ENCODE assay signal across 22 cellular contexts in genomic region chr1:200124309-200124708, GRCh38.
DNase-seq lines count a peak whose midpoint lies in the region; ATAC-seq, FAIRE-seq and TF ChIP-seq lines count a peak whose summit lies in the region.
"Had no signal": no experiment of that assay in that cellular context is flagged by ENCODE, and none has a peak within 500 bp of the region (broad histone marks: within the 10 kb centered on the region; RNA-seq: fewer than 3 reads in every experiment).

No MANE protein-coding gene starts in this region.

- ATAC-seq in HepG2 (no peak), right lobe of liver (no peak), IMR-90 (ENCODE audit: low read depth) (no peak), K562 (no peak)
- ATAC-seq: CD8-positive, alpha-beta T cell had no signal

- H3K18ac ChIP-seq in IMR-90 (ENCODE audit: low read depth, low read length), result no peak overlapping the region

- H3K9ac ChIP-seq in HepG2 (ENCODE audit: insufficient read depth, low read depth, low read length) (no peak overlapping the region), IMR-90 (ENCODE audit: low read depth, low read length) (no peak overlapping the region), K562 (ENCODE audit: insufficient read depth in 1 of 2, low read depth in 2 of 2, low read length in 2 of 2) (no peak overlapping the region)
- H3K9ac ChIP-seq: BLaER1 treated with 17β-estradiol and CSF1 and Interleukin-3, amounts not matched to agents 10 nM and 100 nM had no signal

- H3K79me2 ChIP-seq in HepG2 (ENCODE audit: insufficient read depth, low read length) (no peaks in the 10 kb centered on the region), K562 (ENCODE audit: control insufficient read depth, insufficient read depth, low read length) (no peaks in the 10 kb centered on the region)

- H3K4me3 ChIP-seq in HepG2 (replicated peaks in 1 of 3; ENCODE audit: insufficient read depth in 1 of 3, low read depth in 2 of 3, low read length in 3 of 3) (no peak overlapping the region), right lobe of liver (no peak overlapping the region), IMR-90 (ENCODE audit: insufficient read depth, low read depth, low read length) (no peak overlapping the region), K562 (no peak overlapping the region)
- H3K4me3 ChIP-seq: BLaER1 treated with 17β-estradiol and CSF1 and Interleukin-3, amounts not matched to agents 10 nM and 100 nM had no signal

- POLR2A ChIA-PET in HepG2 (lab: Yijun Ruan, JAX) (interaction anchor here (0.7 kb wide), 1 partner anchor 594 kb away, joined by 4 read pairs; no protein-coding TSS in a partner anchor), IMR-90 (lab: Charles Lee; ENCODE audit: unreplicated experiment) (no interaction called here), K562 (lab: Yijun Ruan, JAX) (interaction anchor here (0.6 kb wide), 1 partner anchor 1500 kb away, joined by 4 read pairs; no protein-coding TSS in a partner anchor)

- peaks cover 4% of the 10 kb centered on the region for H3K9me1 ChIP-seq in IMR-90 (ENCODE audit: insufficient read depth, low read length)
- H3K9me1 ChIP-seq in K562 (ENCODE audit: control insufficient read depth, insufficient read depth, low read length), result no peaks in the 10 kb centered on the region

- no peak overlapping the region for H2AK9ac ChIP-seq in IMR-90 (replicated peaks; ENCODE audit: low read depth, low read length, poor library complexity)

- H2BK5ac ChIP-seq in IMR-90 (ENCODE audit: low read depth, low read length, poor library complexity, severe bottlenecking), result no peak overlapping the region

- in situ Hi-C loops in HepG2 (cut with HindIII; ENCODE audit: extremely low pct_ligation_motif_present, low pct_unique_long_range_greater_than_20kb) (no loop called here), IMR-90 (cut with MboI; ENCODE audit: low sequenced_read_pairs) (no loop called here), K562 (cut with MboI) (no loop called here)

- CTCF ChIA-PET in HepG2 (lab: Yijun Ruan, JAX; ENCODE audit: low intra/inter-chr PET ratio, low total read pairs), result no interaction called here
- CTCF ChIA-PET in IMR-90 (lab: Yijun Ruan, JAX), result interaction anchor here (0.6 kb wide), 1 partner anchor 368 kb away, joined by 3 read pairs; no protein-coding TSS in a partner anchor
- CTCF ChIA-PET in K562 (lab: Yijun Ruan, JAX; ENCODE audit: low intra/inter-chr PET ratio), result no interaction called here

- FAIRE-seq in HepG2 (lab: Jason Lieb, UNC), result no peak
- FAIRE-seq in K562 (lab: Jason Lieb, UNC), result no peak
- FAIRE-seq: A204.1, D721Med, G401.6, GM12891, GM19239 had no signal

- intact Hi-C loops in HepG2 (cut with micrococcal nuclease; ENCODE audit: unreplicated experiment), result no loop called here
- intact Hi-C loops in right lobe of liver (cut with DNase I), result no loop called here
- intact Hi-C loops in IMR-90 (cut with micrococcal nuclease), result no loop called here
- intact Hi-C loops in K562 (cut with micrococcal nuclease), result no loop called here
- intact Hi-C loops in cardiac septum (cut with DNase I), result no loop called here

- H2AFZ ChIP-seq in HepG2 (ENCODE audit: low read length) (no peak overlapping the region), IMR-90 (replicated peaks; ENCODE audit: low read length, poor library complexity) (no peak overlapping the region), K562 (ENCODE audit: low read depth, low read length) (no peak overlapping the region)

- TF ChIP-seq POLR2A in HepG2 (IDR thresholded peaks at IDR 0.05; ENCODE audit: insufficient read depth in 1 of 2, low read depth in 2 of 2, low read length in 2 of 2), result no peak
- TF ChIP-seq POLR2A in right lobe of liver (IDR thresholded peaks at IDR 0.05), result no peak
- no peak for TF ChIP-seq POLR2A in IMR-90 (IDR thresholded peaks at IDR 0.05; ENCODE audit: low read depth, low read length)
- TF ChIP-seq POLR2A in K562 (conservative IDR thresholded peaks at IDR 0.05), result no peak

- H2BK20ac ChIP-seq in IMR-90 (ENCODE audit: low read depth, low read length), result no peak overlapping the region

- H2BK15ac ChIP-seq in IMR-90 (ENCODE audit: low read depth, low read length), result no peak overlapping the region

- no peaks in the 10 kb centered on the region for H3K79me1 ChIP-seq in IMR-90 (ENCODE audit: low read depth in 1 of 2, low read length in 2 of 2)

- H3K4ac ChIP-seq in IMR-90 (ENCODE audit: low read depth, low read length), result no peak overlapping the region

- 43% methylated on average over 1 of the region's 1 CpG for WGBS in HepG2 (ENCODE audit: low lambda C conversion rate)
- WGBS in right lobe of liver (ENCODE audit: insufficient coverage, low coverage, low lambda C conversion rate, missing lambda C conversion rate), result 80% methylated on average over 1 of the region's 1 CpG
- no CpG with 5 or more reads among the region's 1 CpG for WGBS in IMR-90 (ENCODE audit: extremely low coverage in 2 of 2, insufficient read length in 1 of 2), 2 experiments
- 0% methylated on average over 1 of the region's 1 CpG for WGBS in K562 (ENCODE audit: insufficient coverage, low coverage, missing lambda C conversion rate)

- dilution Hi-C loops in IMR-90 (cut with HindIII; ENCODE audit: low sequenced_read_pairs, unreplicated experiment), result no loop called here

- no peak for DNase-seq in HepG2 (ENCODE audit: low spot score)
- DNase-seq in right lobe of liver, result no peak
- no peak for DNase-seq in IMR-90
- no peak for DNase-seq in K562 (ENCODE audit: extremely low read depth in 1 of 4, low spot score in 3 of 4)
- no peak for DNase-seq in Kasumi-1 (lab: John Stamatoyannopoulos, UW)
- no peak for DNase-seq in stimulated activated CD4-positive, alpha-beta T cell treated with anti-CD3 and anti-CD28 coated beads, Interleukin-4, amount 100 ng/mL, for 24 hours
- no peak for DNase-seq in cardiac septum (ENCODE audit: low spot score)
- DNase-seq: 8988T; AML-193; Caco-2; Calu3; CD4-positive, alpha-beta T cell; CD8-positive, alpha-beta T cell; DMS79 treated with DMSO at 0.1 percent for 48 hours; GF-D8 had no signal

- no peak for TF ChIP-seq CTCF in HepG2 (CRISPR knock-in tag; IDR thresholded peaks at IDR 0.05)
- TF ChIP-seq CTCF in right lobe of liver (IDR thresholded peaks at IDR 0.05), result no peak
- no peak for TF ChIP-seq CTCF in IMR-90 (conservative IDR thresholded peaks at IDR 0.05; ENCODE audit: low read depth, low read length)
- TF ChIP-seq CTCF in K562 (IDR thresholded peaks at IDR 0.05 in 2 of 3, conservative IDR thresholded peaks at IDR 0.05 in 1 of 3; ENCODE audit: insufficient read depth in 2 of 3, low read depth in 1 of 3, low read length in 3 of 3), result no peak

- H3K4me1 ChIP-seq in HepG2 (ENCODE audit: insufficient read depth, low read length), result peaks cover 5% of the 10 kb centered on the region; the same call in 1 of the 2 replicates
- H3K4me1 ChIP-seq in right lobe of liver, result peaks cover 0 to 40% (median 11%) of the 10 kb centered on the region in 4 donors
- no peaks in the 10 kb centered on the region for H3K4me1 ChIP-seq in IMR-90 (ENCODE audit: control insufficient read depth, insufficient read depth, low read length)
- no peaks in the 10 kb centered on the region for H3K4me1 ChIP-seq in K562 (replicated peaks in 1 of 2; ENCODE audit: control insufficient read depth in 2 of 2, insufficient read depth in 2 of 2, low read length in 2 of 2)

- no peak overlapping the region for H2BK120ac ChIP-seq in IMR-90 (ENCODE audit: low read depth, low read length)

- H3K14ac ChIP-seq in IMR-90 (replicated peaks; ENCODE audit: low read depth, low read length), result no peak overlapping the region

- no peak overlapping the region for H3K56ac ChIP-seq in IMR-90 (ENCODE audit: extremely low read depth, insufficient read depth, low read length)

- H3K27ac ChIP-seq in HepG2 (ENCODE audit: extremely low read length, insufficient read depth, low read length) (no peak overlapping the region), right lobe of liver (no peak overlapping the region), IMR-90 (ENCODE audit: insufficient read depth, low read length) (no peak overlapping the region), K562 (ENCODE audit: extremely low read depth, low read depth, low read length) (no peak overlapping the region)
- H3K27ac ChIP-seq: BLaER1 treated with 17β-estradiol and CSF1 and Interleukin-3, amounts not matched to agents 10 nM and 100 nM; C4-2B had no signal

- TF ChIP-seq EP300 in HepG2 (IDR thresholded peaks at IDR 0.05; ENCODE audit: low read depth in 2 of 2, low read length in 2 of 2) (no peak), HepG2 (CRISPR knock-in tag; IDR thresholded peaks at IDR 0.05; ENCODE audit: borderline replicate concordance) (no peak), K562 (IDR thresholded peaks at IDR 0.05; ENCODE audit: low read length) (no peak)

- TF ChIP-seq RAD21 in HepG2 (CRISPR knock-in tag; IDR thresholded peaks at IDR 0.05) (no peak), IMR-90 (IDR thresholded peaks at IDR 0.05; ENCODE audit: low read length) (no peak), K562 (CRISPR knock-in tag; conservative IDR thresholded peaks at IDR 0.05 in 1 of 2, IDR thresholded peaks at IDR 0.05 in 1 of 2) (no peak)

- H4K20me1 ChIP-seq in HepG2 (ENCODE audit: insufficient read depth, low read length) (no peaks in the 10 kb centered on the region), IMR-90 (ENCODE audit: insufficient read depth, low read length) (no peaks in the 10 kb centered on the region), K562 (replicated peaks; ENCODE audit: control insufficient read depth, insufficient read depth, low read length) (no peaks in the 10 kb centered on the region)
- H4K20me1 ChIP-seq: BLaER1 treated with 17β-estradiol and CSF1 and Interleukin-3, amounts not matched to agents 10 nM and 100 nM had no signal

- no TSS peak for BruUV-seq in HepG2 (replicated peaks; lab: Mats Ljungman, UMichigan)
- BruUV-seq in IMR-90 (replicated peaks; lab: Mats Ljungman, UMichigan), result no TSS peak
- no TSS peak for BruUV-seq in K562 (replicated peaks; lab: Mats Ljungman, UMichigan)

- no peak overlapping the region for H4K8ac ChIP-seq in IMR-90 (ENCODE audit: low read depth in 2 of 2, low read length in 2 of 2)

- no peak overlapping the region for H2AK5ac ChIP-seq in IMR-90 (ENCODE audit: low read depth, low read length)

- no peaks in the 10 kb centered on the region for H3K36me3 ChIP-seq in HepG2 (replicated peaks in 1 of 2; ENCODE audit: control insufficient read depth in 1 of 2, insufficient read depth in 2 of 2, low read length in 2 of 2)
- peaks cover 0 to 10% (median 6%) of the 10 kb centered on the region in 4 donors for H3K36me3 ChIP-seq in right lobe of liver
- H3K36me3 ChIP-seq in IMR-90 (ENCODE audit: control insufficient read depth, insufficient read depth, low read length), result no peaks in the 10 kb centered on the region
- no peaks in the 10 kb centered on the region for H3K36me3 ChIP-seq in K562 (ENCODE audit: control insufficient read depth, insufficient read depth, low read length)
- H3K36me3 ChIP-seq: BLaER1 treated with 17β-estradiol and CSF1 and Interleukin-3, amounts not matched to agents 10 nM and 100 nM had no signal

- H3K23ac ChIP-seq in IMR-90 (ENCODE audit: low read depth, low read length), result no peak overlapping the region

- no peak overlapping the region for H3K4me2 ChIP-seq in HepG2 (ENCODE audit: low read depth, low read length)
- H3K4me2 ChIP-seq in IMR-90 (ENCODE audit: low read depth, low read length), result no peak overlapping the region
- H3K4me2 ChIP-seq in K562 (ENCODE audit: insufficient read depth, low read length), result no peak overlapping the region
- H3K4me2 ChIP-seq: BLaER1 treated with 17β-estradiol and CSF1 and Interleukin-3, amounts not matched to agents 10 nM and 100 nM had no signal

- H3K9me3 ChIP-seq in HepG2 (ENCODE audit: low read length), result no peaks in the 10 kb centered on the region
- no peaks in the 10 kb centered on the region for H3K9me3 ChIP-seq in right lobe of liver
- H3K9me3 ChIP-seq in IMR-90 (ENCODE audit: control insufficient read depth, insufficient read depth, low read length), result no peaks in the 10 kb centered on the region
- no peaks in the 10 kb centered on the region for H3K9me3 ChIP-seq in K562 (replicated peaks; ENCODE audit: control insufficient read depth, insufficient read depth, low read depth, low read length)
- H3K9me3 ChIP-seq: BLaER1 treated with 17β-estradiol and CSF1 and Interleukin-3, amounts not matched to agents 10 nM and 100 nM; Caco-2 had no signal

- no peak overlapping the region for H4K91ac ChIP-seq in IMR-90 (ENCODE audit: insufficient read depth, low read depth, low read length)

- no peak overlapping the region for H4K5ac ChIP-seq in IMR-90 (ENCODE audit: low read depth, low read length)

- H3K27me3 ChIP-seq in HepG2 (ENCODE audit: control insufficient read depth in 1 of 2, insufficient read depth in 2 of 2, low read length in 2 of 2), result no peaks in the 10 kb centered on the region
- H3K27me3 ChIP-seq in right lobe of liver, result no peaks in the 10 kb centered on the region
- H3K27me3 ChIP-seq in IMR-90 (ENCODE audit: control insufficient read depth, insufficient read depth, low read length), result no peaks in the 10 kb centered on the region
- H3K27me3 ChIP-seq in K562 (ENCODE audit: control insufficient read depth in 2 of 2, insufficient read depth in 2 of 2, low read length in 2 of 2), result peaks cover 6 to 7% of the 10 kb centered on the region in 2 experiments; a peak in 4 of 5 replicates
- H3K27me3 ChIP-seq: BLaER1 treated with 17β-estradiol and CSF1 and Interleukin-3, amounts not matched to agents 10 nM and 100 nM had no signal

Comparison
In these comparisons a context has a peak if more than half of its experiments do, and no peak if none do; other contexts are left out.
1. Of the 241 proteins assayed by ChIP-seq in both HepG2 and K562: peak only in HepG2: none; only in K562: MAFG; in both: MAFF and MAFK; in neither: 238.